1 cellular context compared by ENCODE assay signal in the genomic region with DNA sequence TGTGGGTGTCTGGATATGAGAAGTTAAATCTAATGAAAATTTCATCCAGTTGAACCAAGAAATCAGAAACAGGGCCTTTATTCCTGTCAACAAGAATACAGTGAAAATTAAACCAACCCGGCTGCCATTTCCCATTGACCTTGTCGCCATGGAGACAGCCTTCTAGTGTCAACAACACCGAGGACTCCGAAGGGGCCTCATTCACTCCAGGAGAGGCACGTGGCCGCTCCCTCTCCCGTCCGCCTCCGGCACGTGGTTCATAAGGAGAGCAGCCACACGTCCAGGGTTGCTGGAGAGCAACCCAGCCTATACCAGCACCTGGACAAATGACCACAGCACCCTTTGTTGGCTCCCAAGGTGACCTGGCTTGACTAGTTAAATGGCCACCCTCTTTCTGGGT.
TF ChIP-seq lines count a peak whose summit lies in the region.

No MANE protein-coding gene starts in this region.

TF ChIP-seq in HepG2, 621 proteins besides CTCF, POLR2A, EP300 and RAD21 (continued from another document and continues in another):
- TF ChIP-seq, protein P1, sequence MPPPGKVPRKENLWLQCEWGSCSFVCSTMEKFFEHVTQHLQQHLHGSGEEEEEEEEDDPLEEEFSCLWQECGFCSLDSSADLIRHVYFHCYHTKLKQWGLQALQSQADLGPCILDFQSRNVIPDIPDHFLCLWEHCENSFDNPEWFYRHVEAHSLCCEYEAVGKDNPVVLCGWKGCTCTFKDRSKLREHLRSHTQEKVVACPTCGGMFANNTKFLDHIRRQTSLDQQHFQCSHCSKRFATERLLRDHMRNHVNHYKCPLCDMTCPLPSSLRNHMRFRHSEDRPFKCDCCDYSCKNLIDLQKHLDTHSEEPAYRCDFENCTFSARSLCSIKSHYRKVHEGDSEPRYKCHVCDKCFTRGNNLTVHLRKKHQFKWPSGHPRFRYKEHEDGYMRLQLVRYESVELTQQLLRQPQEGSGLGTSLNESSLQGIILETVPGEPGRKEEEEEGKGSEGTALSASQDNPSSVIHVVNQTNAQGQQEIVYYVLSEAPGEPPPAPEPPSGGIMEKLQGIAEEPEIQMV (CRISPR knock-in tag; IDR thresholded peaks at IDR 0.05; ENCODE audit: low read depth), result peak; percentile 39; the same call in 1 of the 2 replicates
- TF ChIP-seq TSC22D2 (CRISPR knock-in tag; IDR thresholded peaks at IDR 0.05; ENCODE audit: borderline replicate concordance), result no peak
- peak; percentile 48; the same call in 1 of the 3 replicates for TF ChIP-seq MXI1 (IDR thresholded peaks at IDR 0.05; ENCODE audit: borderline replicate concordance, low read depth, low read length)
- no peak for TF ChIP-seq TP53 (CRISPR knock-in tag; conservative IDR thresholded peaks at IDR 0.05)
- TF ChIP-seq HMGA1 (CRISPR knock-in tag; conservative IDR thresholded peaks at IDR 0.05), result no peak
- peak; percentile 74 for TF ChIP-seq BHLHE40 (IDR thresholded peaks at IDR 0.05; ENCODE audit: low read length)
- TF ChIP-seq FOXA1 (IDR thresholded peaks at IDR 0.05), result no peak
- peak; percentile 55 for TF ChIP-seq FOXA1 (CRISPR knock-in tag; IDR thresholded peaks at IDR 0.05)
- no peak for TF ChIP-seq POGZ (CRISPR knock-in tag; IDR thresholded peaks at IDR 0.05)
- no peak for TF ChIP-seq FOXJ3 (CRISPR knock-in tag; IDR thresholded peaks at IDR 0.05; ENCODE audit: borderline replicate concordance)
- TF ChIP-seq CREB1 (IDR thresholded peaks at IDR 0.05), result no peak
- no peak for TF ChIP-seq CREB1 (CRISPR knock-in tag; IDR thresholded peaks at IDR 0.05)
- TF ChIP-seq ZNF567 (CRISPR knock-in tag; IDR thresholded peaks at IDR 0.05; ENCODE audit: borderline replicate concordance), result no peak
- TF ChIP-seq THYN1 (CRISPR knock-in tag; IDR thresholded peaks at IDR 0.05; ENCODE audit: borderline replicate concordance, low read depth), result no peak
- TF ChIP-seq ZNF709 (CRISPR knock-in tag; IDR thresholded peaks at IDR 0.05), result no peak
- no peak for TF ChIP-seq RXRB (CRISPR knock-in tag; IDR thresholded peaks at IDR 0.05; ENCODE audit: borderline replicate concordance)
- TF ChIP-seq JUN (CRISPR knock-in tag; IDR thresholded peaks at IDR 0.05), result no peak
- TF ChIP-seq GATAD1 (CRISPR knock-in tag; IDR thresholded peaks at IDR 0.05), result no peak
- TF ChIP-seq HMG20B (CRISPR knock-in tag; conservative IDR thresholded peaks at IDR 0.05), result no peak
- TF ChIP-seq, protein P2, sequence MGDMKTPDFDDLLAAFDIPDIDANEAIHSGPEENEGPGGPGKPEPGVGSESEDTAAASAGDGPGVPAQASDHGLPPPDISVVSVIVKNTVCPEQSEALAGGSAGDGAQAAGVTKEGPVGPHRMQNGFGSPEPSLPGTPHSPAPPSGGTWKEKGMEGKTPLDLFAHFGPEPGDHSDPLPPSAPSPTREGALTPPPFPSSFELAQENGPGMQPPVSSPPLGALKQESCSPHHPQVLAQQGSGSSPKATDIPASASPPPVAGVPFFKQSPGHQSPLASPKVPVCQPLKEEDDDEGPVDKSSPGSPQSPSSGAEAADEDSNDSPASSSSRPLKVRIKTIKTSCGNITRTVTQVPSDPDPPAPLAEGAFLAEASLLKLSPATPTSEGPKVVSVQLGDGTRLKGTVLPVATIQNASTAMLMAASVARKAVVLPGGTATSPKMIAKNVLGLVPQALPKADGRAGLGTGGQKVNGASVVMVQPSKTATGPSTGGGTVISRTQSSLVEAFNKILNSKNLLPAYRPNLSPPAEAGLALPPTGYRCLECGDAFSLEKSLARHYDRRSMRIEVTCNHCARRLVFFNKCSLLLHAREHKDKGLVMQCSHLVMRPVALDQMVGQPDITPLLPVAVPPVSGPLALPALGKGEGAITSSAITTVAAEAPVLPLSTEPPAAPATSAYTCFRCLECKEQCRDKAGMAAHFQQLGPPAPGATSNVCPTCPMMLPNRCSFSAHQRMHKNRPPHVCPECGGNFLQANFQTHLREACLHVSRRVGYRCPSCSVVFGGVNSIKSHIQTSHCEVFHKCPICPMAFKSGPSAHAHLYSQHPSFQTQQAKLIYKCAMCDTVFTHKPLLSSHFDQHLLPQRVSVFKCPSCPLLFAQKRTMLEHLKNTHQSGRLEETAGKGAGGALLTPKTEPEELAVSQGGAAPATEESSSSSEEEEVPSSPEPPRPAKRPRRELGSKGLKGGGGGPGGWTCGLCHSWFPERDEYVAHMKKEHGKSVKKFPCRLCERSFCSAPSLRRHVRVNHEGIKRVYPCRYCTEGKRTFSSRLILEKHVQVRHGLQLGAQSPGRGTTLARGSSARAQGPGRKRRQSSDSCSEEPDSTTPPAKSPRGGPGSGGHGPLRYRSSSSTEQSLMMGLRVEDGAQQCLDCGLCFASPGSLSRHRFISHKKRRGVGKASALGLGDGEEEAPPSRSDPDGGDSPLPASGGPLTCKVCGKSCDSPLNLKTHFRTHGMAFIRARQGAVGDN (CRISPR knock-in tag; IDR thresholded peaks at IDR 0.05), result peak; percentile 66
- TF ChIP-seq, protein P3, sequence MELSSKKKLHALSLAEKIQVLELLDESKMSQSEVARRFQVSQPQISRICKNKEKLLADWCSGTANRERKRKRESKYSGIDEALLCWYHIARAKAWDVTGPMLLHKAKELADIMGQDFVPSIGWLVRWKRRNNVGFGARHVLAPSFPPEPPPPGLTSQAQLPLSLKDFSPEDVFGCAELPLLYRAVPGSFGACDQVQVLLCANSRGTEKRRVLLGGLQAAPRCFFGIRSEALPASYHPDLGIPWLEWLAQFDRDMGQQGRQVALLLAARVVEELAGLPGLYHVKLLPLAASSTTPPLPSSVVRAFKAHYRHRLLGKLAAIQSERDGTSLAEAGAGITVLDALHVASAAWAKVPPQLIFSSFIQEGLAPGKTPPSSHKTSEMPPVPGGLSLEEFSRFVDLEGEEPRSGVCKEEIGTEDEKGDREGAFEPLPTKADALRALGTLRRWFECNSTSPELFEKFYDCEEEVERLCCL (CRISPR knock-in tag; IDR thresholded peaks at IDR 0.05; ENCODE audit: borderline replicate concordance), result no peak
- no peak for TF ChIP-seq CHCHD3 (CRISPR knock-in tag; IDR thresholded peaks at IDR 0.05)
- TF ChIP-seq, protein P4, sequence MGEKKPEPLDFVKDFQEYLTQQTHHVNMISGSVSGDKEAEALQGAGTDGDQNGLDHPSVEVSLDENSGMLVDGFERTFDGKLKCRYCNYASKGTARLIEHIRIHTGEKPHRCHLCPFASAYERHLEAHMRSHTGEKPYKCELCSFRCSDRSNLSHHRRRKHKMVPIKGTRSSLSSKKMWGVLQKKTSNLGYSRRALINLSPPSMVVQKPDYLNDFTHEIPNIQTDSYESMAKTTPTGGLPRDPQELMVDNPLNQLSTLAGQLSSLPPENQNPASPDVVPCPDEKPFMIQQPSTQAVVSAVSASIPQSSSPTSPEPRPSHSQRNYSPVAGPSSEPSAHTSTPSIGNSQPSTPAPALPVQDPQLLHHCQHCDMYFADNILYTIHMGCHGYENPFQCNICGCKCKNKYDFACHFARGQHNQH (CRISPR knock-in tag; IDR thresholded peaks at IDR 0.05), result no peak
- TF ChIP-seq, protein P5, sequence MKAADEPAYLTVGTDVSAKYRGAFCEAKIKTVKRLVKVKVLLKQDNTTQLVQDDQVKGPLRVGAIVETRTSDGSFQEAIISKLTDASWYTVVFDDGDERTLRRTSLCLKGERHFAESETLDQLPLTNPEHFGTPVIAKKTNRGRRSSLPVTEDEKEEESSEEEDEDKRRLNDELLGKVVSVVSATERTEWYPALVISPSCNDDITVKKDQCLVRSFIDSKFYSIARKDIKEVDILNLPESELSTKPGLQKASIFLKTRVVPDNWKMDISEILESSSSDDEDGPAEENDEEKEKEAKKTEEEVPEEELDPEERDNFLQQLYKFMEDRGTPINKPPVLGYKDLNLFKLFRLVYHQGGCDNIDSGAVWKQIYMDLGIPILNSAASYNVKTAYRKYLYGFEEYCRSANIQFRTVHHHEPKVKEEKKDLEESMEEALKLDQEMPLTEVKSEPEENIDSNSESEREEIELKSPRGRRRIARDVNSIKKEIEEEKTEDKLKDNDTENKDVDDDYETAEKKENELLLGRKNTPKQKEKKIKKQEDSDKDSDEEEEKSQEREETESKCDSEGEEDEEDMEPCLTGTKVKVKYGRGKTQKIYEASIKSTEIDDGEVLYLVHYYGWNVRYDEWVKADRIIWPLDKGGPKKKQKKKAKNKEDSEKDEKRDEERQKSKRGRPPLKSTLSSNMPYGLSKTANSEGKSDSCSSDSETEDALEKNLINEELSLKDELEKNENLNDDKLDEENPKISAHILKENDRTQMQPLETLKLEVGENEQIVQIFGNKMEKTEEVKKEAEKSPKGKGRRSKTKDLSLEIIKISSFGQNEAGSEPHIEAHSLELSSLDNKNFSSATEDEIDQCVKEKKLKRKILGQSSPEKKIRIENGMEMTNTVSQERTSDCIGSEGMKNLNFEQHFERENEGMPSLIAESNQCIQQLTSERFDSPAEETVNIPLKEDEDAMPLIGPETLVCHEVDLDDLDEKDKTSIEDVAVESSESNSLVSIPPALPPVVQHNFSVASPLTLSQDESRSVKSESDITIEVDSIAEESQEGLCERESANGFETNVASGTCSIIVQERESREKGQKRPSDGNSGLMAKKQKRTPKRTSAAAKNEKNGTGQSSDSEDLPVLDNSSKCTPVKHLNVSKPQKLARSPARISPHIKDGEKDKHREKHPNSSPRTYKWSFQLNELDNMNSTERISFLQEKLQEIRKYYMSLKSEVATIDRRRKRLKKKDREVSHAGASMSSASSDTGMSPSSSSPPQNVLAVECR (CRISPR knock-in tag; IDR thresholded peaks at IDR 0.05; ENCODE audit: borderline replicate concordance), result peak; percentile 42; the same call in 1 of the 2 replicates
- TF ChIP-seq, protein P6, sequence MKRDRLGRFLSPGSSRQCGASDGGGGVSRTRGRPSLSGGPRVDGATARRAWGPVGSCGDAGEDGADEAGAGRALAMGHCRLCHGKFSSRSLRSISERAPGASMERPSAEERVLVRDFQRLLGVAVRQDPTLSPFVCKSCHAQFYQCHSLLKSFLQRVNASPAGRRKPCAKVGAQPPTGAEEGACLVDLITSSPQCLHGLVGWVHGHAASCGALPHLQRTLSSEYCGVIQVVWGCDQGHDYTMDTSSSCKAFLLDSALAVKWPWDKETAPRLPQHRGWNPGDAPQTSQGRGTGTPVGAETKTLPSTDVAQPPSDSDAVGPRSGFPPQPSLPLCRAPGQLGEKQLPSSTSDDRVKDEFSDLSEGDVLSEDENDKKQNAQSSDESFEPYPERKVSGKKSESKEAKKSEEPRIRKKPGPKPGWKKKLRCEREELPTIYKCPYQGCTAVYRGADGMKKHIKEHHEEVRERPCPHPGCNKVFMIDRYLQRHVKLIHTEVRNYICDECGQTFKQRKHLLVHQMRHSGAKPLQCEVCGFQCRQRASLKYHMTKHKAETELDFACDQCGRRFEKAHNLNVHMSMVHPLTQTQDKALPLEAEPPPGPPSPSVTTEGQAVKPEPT (CRISPR knock-in tag; IDR thresholded peaks at IDR 0.05; ENCODE audit: low read depth), result no peak
- no peak for TF ChIP-seq ZNF605 (CRISPR knock-in tag; IDR thresholded peaks at IDR 0.05)
- TF ChIP-seq, protein P7, sequence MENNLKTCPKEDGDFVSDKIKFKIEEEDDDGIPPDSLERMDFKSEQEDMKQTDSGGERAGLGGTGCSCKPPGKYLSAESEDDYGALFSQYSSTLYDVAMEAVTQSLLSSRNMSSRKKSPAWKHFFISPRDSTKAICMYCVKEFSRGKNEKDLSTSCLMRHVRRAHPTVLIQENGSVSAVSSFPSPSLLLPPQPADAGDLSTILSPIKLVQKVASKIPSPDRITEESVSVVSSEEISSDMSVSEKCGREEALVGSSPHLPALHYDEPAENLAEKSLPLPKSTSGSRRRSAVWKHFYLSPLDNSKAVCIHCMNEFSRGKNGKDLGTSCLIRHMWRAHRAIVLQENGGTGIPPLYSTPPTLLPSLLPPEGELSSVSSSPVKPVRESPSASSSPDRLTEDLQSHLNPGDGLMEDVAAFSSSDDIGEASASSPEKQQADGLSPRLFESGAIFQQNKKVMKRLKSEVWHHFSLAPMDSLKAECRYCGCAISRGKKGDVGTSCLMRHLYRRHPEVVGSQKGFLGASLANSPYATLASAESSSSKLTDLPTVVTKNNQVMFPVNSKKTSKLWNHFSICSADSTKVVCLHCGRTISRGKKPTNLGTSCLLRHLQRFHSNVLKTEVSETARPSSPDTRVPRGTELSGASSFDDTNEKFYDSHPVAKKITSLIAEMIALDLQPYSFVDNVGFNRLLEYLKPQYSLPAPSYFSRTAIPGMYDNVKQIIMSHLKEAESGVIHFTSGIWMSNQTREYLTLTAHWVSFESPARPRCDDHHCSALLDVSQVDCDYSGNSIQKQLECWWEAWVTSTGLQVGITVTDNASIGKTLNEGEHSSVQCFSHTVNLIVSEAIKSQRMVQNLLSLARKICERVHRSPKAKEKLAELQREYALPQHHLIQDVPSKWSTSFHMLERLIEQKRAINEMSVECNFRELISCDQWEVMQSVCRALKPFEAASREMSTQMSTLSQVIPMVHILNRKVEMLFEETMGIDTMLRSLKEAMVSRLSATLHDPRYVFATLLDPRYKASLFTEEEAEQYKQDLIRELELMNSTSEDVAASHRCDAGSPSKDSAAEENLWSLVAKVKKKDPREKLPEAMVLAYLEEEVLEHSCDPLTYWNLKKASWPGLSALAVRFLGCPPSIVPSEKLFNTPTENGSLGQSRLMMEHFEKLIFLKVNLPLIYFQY (CRISPR knock-in tag; IDR thresholded peaks at IDR 0.05; ENCODE audit: borderline replicate concordance), result no peak
- no peak for TF ChIP-seq ZNF292 (CRISPR knock-in tag; IDR thresholded peaks at IDR 0.05; ENCODE audit: borderline replicate concordance, low read depth)
- no peak for TF ChIP-seq FOSL2 (CRISPR knock-in tag; IDR thresholded peaks at IDR 0.05)
- TF ChIP-seq ZMYM3 (CRISPR knock-in tag; IDR thresholded peaks at IDR 0.05), result no peak
- no peak for TF ChIP-seq ETV5 (CRISPR knock-in tag; IDR thresholded peaks at IDR 0.05; ENCODE audit: borderline replicate concordance)
- no peak for TF ChIP-seq SOX6 (IDR thresholded peaks at IDR 0.05)
- TF ChIP-seq SOX6 (CRISPR knock-in tag; IDR thresholded peaks at IDR 0.05), result 0 out of 2 replicates have a peak, but pooled peaks have one; percentile 19
- no peak for TF ChIP-seq ZSCAN30 (CRISPR knock-in tag; IDR thresholded peaks at IDR 0.05)
- no peak for TF ChIP-seq TBP (CRISPR knock-in tag; IDR thresholded peaks at IDR 0.05)
- TF ChIP-seq, protein P8, sequence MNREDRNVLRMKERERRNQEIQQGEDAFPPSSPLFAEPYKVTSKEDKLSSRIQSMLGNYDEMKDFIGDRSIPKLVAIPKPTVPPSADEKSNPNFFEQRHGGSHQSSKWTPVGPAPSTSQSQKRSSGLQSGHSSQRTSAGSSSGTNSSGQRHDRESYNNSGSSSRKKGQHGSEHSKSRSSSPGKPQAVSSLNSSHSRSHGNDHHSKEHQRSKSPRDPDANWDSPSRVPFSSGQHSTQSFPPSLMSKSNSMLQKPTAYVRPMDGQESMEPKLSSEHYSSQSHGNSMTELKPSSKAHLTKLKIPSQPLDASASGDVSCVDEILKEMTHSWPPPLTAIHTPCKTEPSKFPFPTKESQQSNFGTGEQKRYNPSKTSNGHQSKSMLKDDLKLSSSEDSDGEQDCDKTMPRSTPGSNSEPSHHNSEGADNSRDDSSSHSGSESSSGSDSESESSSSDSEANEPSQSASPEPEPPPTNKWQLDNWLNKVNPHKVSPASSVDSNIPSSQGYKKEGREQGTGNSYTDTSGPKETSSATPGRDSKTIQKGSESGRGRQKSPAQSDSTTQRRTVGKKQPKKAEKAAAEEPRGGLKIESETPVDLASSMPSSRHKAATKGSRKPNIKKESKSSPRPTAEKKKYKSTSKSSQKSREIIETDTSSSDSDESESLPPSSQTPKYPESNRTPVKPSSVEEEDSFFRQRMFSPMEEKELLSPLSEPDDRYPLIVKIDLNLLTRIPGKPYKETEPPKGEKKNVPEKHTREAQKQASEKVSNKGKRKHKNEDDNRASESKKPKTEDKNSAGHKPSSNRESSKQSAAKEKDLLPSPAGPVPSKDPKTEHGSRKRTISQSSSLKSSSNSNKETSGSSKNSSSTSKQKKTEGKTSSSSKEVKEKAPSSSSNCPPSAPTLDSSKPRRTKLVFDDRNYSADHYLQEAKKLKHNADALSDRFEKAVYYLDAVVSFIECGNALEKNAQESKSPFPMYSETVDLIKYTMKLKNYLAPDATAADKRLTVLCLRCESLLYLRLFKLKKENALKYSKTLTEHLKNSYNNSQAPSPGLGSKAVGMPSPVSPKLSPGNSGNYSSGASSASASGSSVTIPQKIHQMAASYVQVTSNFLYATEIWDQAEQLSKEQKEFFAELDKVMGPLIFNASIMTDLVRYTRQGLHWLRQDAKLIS (CRISPR knock-in tag; IDR thresholded peaks at IDR 0.05), result no peak
- TF ChIP-seq RXRA (CRISPR knock-in tag; IDR thresholded peaks at IDR 0.05), result no peak
- no peak for TF ChIP-seq RARG (CRISPR knock-in tag; IDR thresholded peaks at IDR 0.05; ENCODE audit: low read depth)
